Comparison of ENCODE assay signal across 14 cellular contexts in genomic region chr7:65382452-65382851, GRCh38. TPM values are rescaled to one million over a fixed set of nuclear protein-coding genes. Genes with fewer than 3 reads are reported as not detected.
DNase-seq lines count a peak whose midpoint lies in the region; ATAC-seq and TF ChIP-seq lines count a peak whose summit lies in the region.
"Had no signal": no experiment of that assay in that cellular context is flagged by ENCODE, and none has a peak within 500 bp of the region (broad histone marks: within the 10 kb centered on the region; RNA-seq: fewer than 3 reads in every experiment).

No MANE protein-coding gene starts in this region.

- H3K9me3 ChIP-seq in DND-41 (ENCODE audit: insufficient read depth, low read length, severe bottlenecking) (no peaks in the 10 kb centered on the region), Loucy (ENCODE audit: insufficient read depth, low read depth, low read length) (no peaks in the 10 kb centered on the region), PC-3 (ENCODE audit: low read length) (no peaks in the 10 kb centered on the region)
- H3K9me3 ChIP-seq: BE2C had no signal

- no TSS peak for BruUV-seq in PC-3 (replicated peaks; lab: Mats Ljungman, UMichigan)

- H3K4me1 ChIP-seq in DND-41 (ENCODE audit: insufficient read depth, low read length) = peaks cover 31% of the 10 kb centered on the region
- peaks cover 23% of the 10 kb centered on the region for H3K4me1 ChIP-seq in GM23338 (ENCODE audit: insufficient read depth)
- H3K4me1 ChIP-seq in Loucy (ENCODE audit: insufficient read depth, low read length, poor library complexity, severe bottlenecking) = peaks cover 61% of the 10 kb centered on the region
- H3K4me1 ChIP-seq in PC-3 (ENCODE audit: insufficient read depth, low read length) = no peaks in the 10 kb centered on the region
- H3K4me1 ChIP-seq: BE2C had no signal

- H3K4me1 Mint-ChIP-seq in GM23338 (peaks cover 44% of the 10 kb centered on the region), memory B cell (peaks cover 70% of the 10 kb centered on the region)

- no peaks in the 10 kb centered on the region for H3K9me2 ChIP-seq in GM23338 (ENCODE audit: insufficient read depth)
- no peaks in the 10 kb centered on the region for H3K9me2 ChIP-seq in Loucy (replicated peaks; ENCODE audit: low read depth, low read length)
- no peaks in the 10 kb centered on the region for H3K9me2 ChIP-seq in PC-3 (replicated peaks; ENCODE audit: low read length)

- ATAC-seq in DND-41 (ENCODE audit: insufficient read depth, low read depth) (no peak), GM23338 (no peak), memory B cell (ENCODE audit: low read depth) (no peak), PC-3 (no peak), HG03139 (IDR thresholded peaks at IDR 0.05; ENCODE audit: unreplicated experiment) (no peak), GM21381 (IDR thresholded peaks at IDR 0.05; ENCODE audit: unreplicated experiment) (no peak), left ventricle myocardium superior (no peak)

- intact Hi-C loops in PC-3 (cut with micrococcal nuclease) (no loop called here), left ventricle myocardium superior (cut with micrococcal nuclease) (no loop called here)

- POLR2A ChIA-PET in PC-3 (lab: Charles Lee; ENCODE audit: unreplicated experiment) = no interaction called here

- TF ChIP-seq CTCF in DND-41 (IDR thresholded peaks at IDR 0.05; ENCODE audit: borderline replicate concordance, extremely low read depth, low read length, poor library complexity, severe bottlenecking) (no peak), GM23338 (conservative IDR thresholded peaks at IDR 0.05; ENCODE audit: low read depth in 2 of 2) (no peak), Loucy (conservative IDR thresholded peaks at IDR 0.05; ENCODE audit: low read length) (no peak), PC-3 (conservative IDR thresholded peaks at IDR 0.05; ENCODE audit: low read depth, low read length) (no peak)

- peak overlapping the region; percentile 6; the same call in 1 of the 2 replicates for H3K4me2 ChIP-seq in DND-41 (ENCODE audit: insufficient read depth, low read length)
- peak overlapping the region; percentile 70 for H3K4me2 ChIP-seq in GM23338
- peak overlapping the region; percentile 99 for H3K4me2 ChIP-seq in Loucy (ENCODE audit: low read depth, low read length, poor library complexity, severe bottlenecking)
- no peak overlapping the region for H3K4me2 ChIP-seq in PC-3 (ENCODE audit: low read length)

- no peaks in the 10 kb centered on the region for H3K9me3 Mint-ChIP-seq in GM23338
- H3K9me3 Mint-ChIP-seq in memory B cell = no peaks in the 10 kb centered on the region

- H3K27me3 ChIP-seq in DND-41 (ENCODE audit: insufficient read depth, low read length, poor library complexity) = no peaks in the 10 kb centered on the region
- H3K27me3 ChIP-seq in GM23338 (ENCODE audit: insufficient read depth) = no peaks in the 10 kb centered on the region
- no peaks in the 10 kb centered on the region for H3K27me3 ChIP-seq in Loucy (ENCODE audit: insufficient read depth, low read length, poor library complexity, severe bottlenecking)
- H3K27me3 ChIP-seq in PC-3 (ENCODE audit: low read length) = no peaks in the 10 kb centered on the region
- H3K27me3 ChIP-seq: BE2C had no signal

- no peak overlapping the region for H2AFZ ChIP-seq in DND-41 (ENCODE audit: low read depth, low read length)
- no peak overlapping the region for H2AFZ ChIP-seq in GM23338
- H2AFZ ChIP-seq in Loucy (ENCODE audit: low read length) = no peak overlapping the region
- no peak overlapping the region for H2AFZ ChIP-seq in PC-3 (ENCODE audit: low read length)
- H2AFZ ChIP-seq: GM23248 had no signal

- H3K36me3 ChIP-seq in DND-41 (ENCODE audit: insufficient read depth, low read length) (peaks cover 53% of the 10 kb centered on the region), GM23338 (ENCODE audit: insufficient read depth) (no peaks in the 10 kb centered on the region), Loucy (ENCODE audit: insufficient read depth, low read length) (peaks cover 3% of the 10 kb centered on the region; the same call in 1 of the 2 replicates), PC-3 (ENCODE audit: low read depth, low read length) (peaks cover 7% of the 10 kb centered on the region; the same call in 1 of the 2 replicates)

- H3K27ac ChIP-seq in DND-41 (ENCODE audit: low read length) (no peak overlapping the region), GM23338 (ENCODE audit: low read depth) (no peak overlapping the region), PC-3 (ENCODE audit: low read length) (no peak overlapping the region)
- H3K27ac ChIP-seq: GM23248 had no signal

- H3F3A ChIP-seq in GM23338 (replicated peaks; ENCODE audit: low read depth) = no peaks in the 10 kb centered on the region
- no peaks in the 10 kb centered on the region for H3F3A ChIP-seq in Loucy (ENCODE audit: low read depth)
- H3F3A ChIP-seq in PC-3 (ENCODE audit: low read length, unreplicated experiment) = no peaks in the 10 kb centered on the region

- H3K9ac ChIP-seq in DND-41 (ENCODE audit: low read depth, low read length) (no peak overlapping the region), Loucy (ENCODE audit: low read depth, low read length, poor library complexity, severe bottlenecking) (no peak overlapping the region), PC-3 (ENCODE audit: low read length) (no peak overlapping the region)
- H3K9ac ChIP-seq: GM23248 had no signal

- H3K27ac Mint-ChIP-seq in GM23338 (no peak overlapping the region), memory B cell (peak overlapping the region; percentile 82)

- H3K36me3 Mint-ChIP-seq in GM23338 (ENCODE audit: low read depth) (peaks cover 23% of the 10 kb centered on the region), memory B cell (peaks cover 41% of the 10 kb centered on the region)

- H3K4me3 ChIP-seq in DND-41 (ENCODE audit: low read depth in 1 of 2, low read length in 2 of 2) (no peak overlapping the region), GM23338 (no peak overlapping the region), Loucy (ENCODE audit: low read length, poor library complexity, severe bottlenecking) (peak overlapping the region; percentile 10), PC-3 (ENCODE audit: low read length) (no peak overlapping the region)
- H3K4me3 ChIP-seq: GM23248 had no signal

- H3K27me3 Mint-ChIP-seq in GM23338 (ENCODE audit: insufficient read depth, low read depth, poor library complexity) = no peaks in the 10 kb centered on the region
- no peaks in the 10 kb centered on the region for H3K27me3 Mint-ChIP-seq in memory B cell

- CTCF ChIA-PET in PC-3 (lab: Charles Lee) = no interaction called here

- H3K4me3 Mint-ChIP-seq in GM23338 = no peak overlapping the region
- peak overlapping the region; percentile 54 for H3K4me3 Mint-ChIP-seq in memory B cell

- peaks cover 83% of the 10 kb centered on the region for H4K20me1 ChIP-seq in DND-41 (ENCODE audit: insufficient read depth, low read length)
- H4K20me1 ChIP-seq in GM23338 (replicated peaks; ENCODE audit: insufficient read depth) = peaks cover 83% of the 10 kb centered on the region
- peaks cover 95% of the 10 kb centered on the region for H4K20me1 ChIP-seq in Loucy (ENCODE audit: insufficient read depth, low read length, poor library complexity, severe bottlenecking)
- H4K20me1 ChIP-seq in PC-3 (ENCODE audit: low read length) = peaks cover 57% of the 10 kb centered on the region

- DNase-seq in DND-41 = no peak
- DNase-seq in GM23338 (ENCODE audit: low spot score) = no peak
- no peak for DNase-seq in memory B cell (ENCODE audit: low spot score in 2 of 2)
- no peak for DNase-seq in PC-3
- DNase-seq in left ventricle myocardium superior = no peak
- DNase-seq: BE2C, GM23248, NCI-H1092, NCI-H1694, NCI-H2107, SIG-M5 had no signal

- H3K79me2 ChIP-seq in DND-41 (ENCODE audit: insufficient read depth, low read length) (peaks cover 98% of the 10 kb centered on the region), GM23338 (replicated peaks; ENCODE audit: insufficient read depth) (peaks cover 100% of the 10 kb centered on the region), Loucy (ENCODE audit: insufficient read depth, low read length) (peaks cover 100% of the 10 kb centered on the region), PC-3 (ENCODE audit: low read length) (peaks cover 100% of the 10 kb centered on the region)

RNA-seq across cellular contexts. Expression of gene ZNF92, which starts 8.8 kb away (rescaled TPM):
- total RNA-seq in GM23338 (2014; rRNA removed; shearing (Covaris generic)) = 47.6 and 56.3 TPM in 2 replicates
- polyA plus RNA-seq in GM23338 (2016; fragmentation: Nextera tagmentation; extraction: Ambion mirVana) = 20.3 and 25.3 TPM in 2 replicates
- total RNA-seq in PC-3 (2014; rRNA removed) = 6.3 and 7.6 TPM in 2 replicates
- total RNA-seq in left ventricle myocardium superior = 3.3 TPM
